In genomic region chr17:4266550-4266949, GRCh38 we compare ENCODE assay signal across 1 cellular context.
TF ChIP-seq lines count a peak whose summit lies in the region.

No MANE protein-coding gene starts in this region.

TF ChIP-seq in GM23338, 12 proteins besides CTCF, POLR2A, EP300 and RAD21 (continued from another document):
- TF ChIP-seq STAT1 (IDR thresholded peaks at IDR 0.05; ENCODE audit: unreplicated experiment) (no peak), ZNF114 (CRISPR knock-in tag; IDR thresholded peaks at IDR 0.05) (no peak), EZH2phosphoT487 (IDR thresholded peaks at IDR 0.05; ENCODE audit: unreplicated experiment) (no peak), ETS1 (IDR thresholded peaks at IDR 0.05) (no peak), CREB1 (CRISPR knock-in tag; IDR thresholded peaks at IDR 0.05; ENCODE audit: low read depth) (no peak), REST (IDR thresholded peaks at IDR 0.05; ENCODE audit: unreplicated experiment) (no peak)
